Comparison of ENCODE assay signal across 8 cellular contexts in the genomic region with DNA sequence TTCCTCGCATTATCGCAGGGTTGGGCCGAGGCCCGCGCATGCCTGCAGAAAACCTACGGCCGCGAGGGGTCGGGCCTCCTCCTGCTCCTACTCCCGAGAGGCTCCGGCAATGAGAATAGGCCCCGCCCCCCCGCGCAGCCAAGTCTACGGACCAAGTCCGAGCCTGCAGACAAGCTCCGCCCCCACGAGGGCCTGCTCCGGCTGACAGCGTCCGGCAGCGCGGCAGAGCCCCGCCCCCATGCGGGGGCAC. TPM values are rescaled to one million over a fixed set of nuclear protein-coding genes. Genes with fewer than 3 reads are reported as not detected.
DNase-seq lines count a peak whose midpoint lies in the region; TF ChIP-seq lines count a peak whose summit lies in the region.

No MANE protein-coding gene starts in this region.

- intact Hi-C loops in testis (cut with DNase I; ENCODE audit: low total_unique reads) = no loop called here

- peaks cover 33% of the 10 kb centered on the region for H3K4me1 Mint-ChIP-seq in activated naive CD8-positive, alpha-beta T cell treated with anti-CD3 and anti-CD28 coated beads for 36 hours

- H3K4me3 Mint-ChIP-seq in activated naive CD8-positive, alpha-beta T cell treated with anti-CD3 and anti-CD28 coated beads for 36 hours = peak overlapping the region; percentile 96

- H3K27ac Mint-ChIP-seq in activated naive CD8-positive, alpha-beta T cell treated with anti-CD3 and anti-CD28 coated beads for 36 hours = peak overlapping the region; percentile 99

- peaks cover 8% of the 10 kb centered on the region for H3K36me3 Mint-ChIP-seq in activated naive CD8-positive, alpha-beta T cell treated with anti-CD3 and anti-CD28 coated beads for 36 hours

- no peaks in the 10 kb centered on the region for H3K36me3 ChIP-seq in testis (ENCODE audit: low read depth, missing control alignments)

- no peak for TF ChIP-seq POLR2A in testis (IDR thresholded peaks at IDR 0.05)

- H3K27ac ChIP-seq in testis = peak overlapping the region; percentile 100

- 0 to 2% methylated on average over 10 to 15 of the region's 25 CpGs for WGBS in testis, 2 donors

- H3K27me3 ChIP-seq in testis = no peaks in the 10 kb centered on the region

- H3K9me3 Mint-ChIP-seq in activated naive CD8-positive, alpha-beta T cell treated with anti-CD3 and anti-CD28 coated beads for 36 hours = no peaks in the 10 kb centered on the region

- peak overlapping the region; percentile 87 to 99 for H3K4me3 ChIP-seq in testis

- H3K9me3 ChIP-seq in testis = no peaks in the 10 kb centered on the region

- no peaks in the 10 kb centered on the region for H3K27me3 Mint-ChIP-seq in activated naive CD8-positive, alpha-beta T cell treated with anti-CD3 and anti-CD28 coated beads for 36 hours

- peak in 2 of 3 experiments; percentile 74 to 83 for TF ChIP-seq CTCF in testis (IDR thresholded peaks at IDR 0.05)

- H3K4me1 ChIP-seq in testis = peaks cover 28% of the 10 kb centered on the region

- DNase-seq in DMS153 treated with DMSO at 0.1 percent for 48 hours (lab: John Stamatoyannopoulos, UW; ENCODE audit: unreplicated experiment) = peak; percentile 98
- DNase-seq in H4 (ENCODE audit: low spot score) = peak; percentile 99
- peak; percentile 96 for DNase-seq in NCI-H1092 (lab: John Stamatoyannopoulos, UW)
- peak; percentile 98 for DNase-seq in SKM-1 treated with dmso at 0.1 percent for 144 hours (lab: John Stamatoyannopoulos, UW; ENCODE audit: unreplicated experiment)
- DNase-seq in activated naive CD8-positive, alpha-beta T cell treated with anti-CD3 and anti-CD28 coated beads for 36 hours = peak; percentile 100
- peak; percentile 100 for DNase-seq in glomerular visceral epithelial cell (ENCODE audit: extremely low spot score)
- DNase-seq in occipital lobe (lab: John Stamatoyannopoulos, UW) = peak; percentile 100
- DNase-seq in testis = peak; percentile 100

RNA-seq across cellular contexts. Expression of a gene that starts 3.1 kb away (rescaled TPM):
- 3.2 and 3.9 TPM in 2 replicates for total RNA-seq in H4 (2014; rRNA removed; shearing (Covaris generic))
- 10 to 100 TPM; 68.4 to 71.3 TPM for total RNA-seq in activated naive CD8-positive, alpha-beta T cell treated with anti-CD3 and anti-CD28 coated beads for 36 hours
- total RNA-seq in occipital lobe = 0.78 TPM
- 1 to 10 TPM; 5.4 to 7.7 TPM for total RNA-seq in testis
- polyA plus RNA-seq in testis (ENCODE audit: insufficient read depth, low read depth, low replicate concordance) = 11.3 TPM

RNA-seq across cellular contexts. Expression of a gene that starts 5.6 kb away (rescaled TPM):
- 14.3 and 17.4 TPM in 2 replicates for total RNA-seq in H4 (2014; rRNA removed; shearing (Covaris generic))
- total RNA-seq in activated naive CD8-positive, alpha-beta T cell treated with anti-CD3 and anti-CD28 coated beads for 36 hours = 10 to 100 TPM; 56.4 to 56.9 TPM
- 18.1 TPM for total RNA-seq in occipital lobe
- total RNA-seq in testis = 100 to 1,000 TPM in 1 of 2 donors, 10 to 100 TPM in 1; 97.9 to 111 TPM
- 65.0 TPM for polyA plus RNA-seq in testis (ENCODE audit: insufficient read depth, low read depth, low replicate concordance)

RNA-seq across cellular contexts. Expression of a gene that starts 11.5 kb away (rescaled TPM):
- 0.41 TPM in 1 of 2 replicates, not detected in the other for total RNA-seq in H4 (2014; rRNA removed; shearing (Covaris generic))
- total RNA-seq in activated naive CD8-positive, alpha-beta T cell treated with anti-CD3 and anti-CD28 coated beads for 36 hours = 10 to 100 TPM in 1 of 2 experiments, 1 to 10 TPM in 1; 9.6 to 11.5 TPM
- 0.78 TPM for total RNA-seq in occipital lobe
- total RNA-seq in testis = 1 to 10 TPM; 5.8 to 8.6 TPM
- polyA plus RNA-seq in testis (ENCODE audit: insufficient read depth, low read depth, low replicate concordance) = 7.8 TPM

RNA-seq across cellular contexts. Expression of a gene that starts 17.4 kb away (rescaled TPM):
- 55.7 and 56.9 TPM in 2 replicates for total RNA-seq in H4 (2014; rRNA removed; shearing (Covaris generic))
- total RNA-seq in activated naive CD8-positive, alpha-beta T cell treated with anti-CD3 and anti-CD28 coated beads for 36 hours = 10 to 100 TPM; 58.3 to 58.6 TPM
- 71.7 TPM for total RNA-seq in occipital lobe
- total RNA-seq in testis = 10 to 100 TPM; 76.1 to 79.0 TPM
- 67.1 TPM for polyA plus RNA-seq in testis (ENCODE audit: insufficient read depth, low read depth, low replicate concordance)

RNA-seq across cellular contexts. Expression of a gene that starts 19.7 kb away (rescaled TPM):
- total RNA-seq in H4 (2014; rRNA removed; shearing (Covaris generic)) = 45.6 and 51.3 TPM in 2 replicates
- total RNA-seq in activated naive CD8-positive, alpha-beta T cell treated with anti-CD3 and anti-CD28 coated beads for 36 hours = 10 to 100 TPM; 30.8 to 33.6 TPM
- total RNA-seq in occipital lobe (13.6 TPM), testis (100 to 1,000 TPM; 107 to 115 TPM)
- polyA plus RNA-seq in testis (ENCODE audit: insufficient read depth, low read depth, low replicate concordance) = 158 TPM

Comparison
In these comparisons a context has a peak if more than half of its experiments do, and no peak if none do; other contexts are left out.
1. Peak in every context shown above with its lines: DNase-seq, H3K4me3 ChIP-seq and H3K27ac ChIP-seq.
2. RNA of a gene that starts 3.1 kb away (total RNA-seq): 68.4 to 71.3 TPM in activated naive CD8-positive, alpha-beta T cell treated with anti-CD3 and anti-CD28 coated beads for 36 hours; 5.4 to 7.7 TPM in testis, 3.2 to 3.9 TPM in H4 and 0.78 TPM in occipital lobe (single experiment); every median in the first group is over 4 times any median in the second.